Comparison of ENCODE assay signal across 20 cellular contexts in the genomic region with DNA sequence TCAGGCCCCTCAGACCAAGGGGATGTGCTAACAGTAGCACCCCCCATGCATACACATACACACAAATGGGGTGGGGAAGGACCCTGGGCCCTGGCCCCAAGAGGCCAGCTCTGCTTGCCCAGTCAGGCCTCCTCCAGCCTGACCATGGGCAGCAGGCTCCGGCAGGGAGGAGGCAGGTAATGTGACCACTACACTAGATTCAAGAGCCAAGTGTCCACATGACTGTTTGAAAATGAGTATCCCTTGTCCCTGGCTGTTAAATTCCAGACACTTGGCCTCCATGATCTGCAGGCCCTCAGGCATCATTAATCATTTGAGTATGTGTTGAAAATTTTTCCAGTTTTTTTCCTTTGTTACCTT. TPM values are rescaled to one million over a fixed set of nuclear protein-coding genes. Genes with fewer than 3 reads are reported as not detected.
DNase-seq lines count a peak whose midpoint lies in the region; ATAC-seq, FAIRE-seq and TF ChIP-seq lines count a peak whose summit lies in the region.
"Had no signal": no experiment of that assay in that cellular context is flagged by ENCODE, and none has a peak within 500 bp of the region (broad histone marks: within the 10 kb centered on the region; RNA-seq: fewer than 3 reads in every experiment).

No MANE protein-coding gene starts in this region.

- no peak overlapping the region for H2AK5ac ChIP-seq in H1 (ENCODE audit: low read depth, low read length)

- ATAC-seq in GM21619 (IDR thresholded peaks at IDR 0.05; ENCODE audit: unreplicated experiment) (no peak), GM19463 (IDR thresholded peaks at IDR 0.05; ENCODE audit: unreplicated experiment) (no peak)
- ATAC-seq: CD8-positive, alpha-beta T cell had no signal

- no peaks in the 10 kb centered on the region for H3K79me1 ChIP-seq in H1 (ENCODE audit: low read depth, low read length)

- no peak overlapping the region for H4K8ac ChIP-seq in H1 (ENCODE audit: extremely low read depth, insufficient read depth, low read length)

- no peak overlapping the region for H3K4me2 ChIP-seq in H1 (ENCODE audit: insufficient read depth in 1 of 2, low read depth in 2 of 2, low read length in 2 of 2)

- FAIRE-seq in H1 (lab: Jason Lieb, UNC) = no peak
- FAIRE-seq: D721Med had no signal

- H3K27ac ChIP-seq in H1 (ENCODE audit: low read depth, low read length) (no peak overlapping the region), liver (ENCODE audit: low read depth in 1 of 2, low read length in 2 of 2) (peak overlapping the region; percentile 49 to 78), temporal lobe (ENCODE audit: low read depth, low read length) (peak overlapping the region; percentile 12)
- H3K27ac ChIP-seq: 22Rv1 had no signal

- H4K91ac ChIP-seq in H1 (replicated peaks; ENCODE audit: insufficient read length, low read length) = no peak overlapping the region

- H3K4me1 ChIP-seq in H1 (replicated peaks in 1 of 4; ENCODE audit: control insufficient read depth in 3 of 4, insufficient read depth in 4 of 4, low read length in 3 of 4) (peaks cover 0 to 7% (median 3%) of the 10 kb centered on the region in 4 experiments; a peak in 5 of 7 replicates), liver (ENCODE audit: control insufficient read depth in 4 of 4, insufficient read depth in 4 of 4, low read length in 3 of 4) (peaks cover 4 to 51% (median 40%) of the 10 kb centered on the region in 4 donors)

- CTCF ChIA-PET in H1 (lab: Charles Lee; ENCODE audit: partially characterized antibody) (interaction anchor here (0.6 to 48.1 kb wide), 16 partner anchors 9 to 176 kb away, joined by 3 to 2149 read pairs (median 4); a partner anchor contains a TSS), HEK293T (lab: Yijun Ruan, JAX) (interaction anchor here (1.9 kb wide), 1 partner anchor 28 kb away, joined by 7 read pairs; no protein-coding TSS in a partner anchor)

- no peaks in the 10 kb centered on the region for H3K79me2 ChIP-seq in H1 (ENCODE audit: control insufficient read depth in 1 of 2, insufficient read depth in 2 of 2, low read length in 2 of 2)

- TF ChIP-seq POLR2A in H1 (IDR thresholded peaks at IDR 0.05; ENCODE audit: control extremely low read depth in 1 of 2, low read depth in 2 of 2, low read length in 2 of 2) = no peak

- no peak overlapping the region for H3K14ac ChIP-seq in H1 (ENCODE audit: insufficient read length)

- no peak overlapping the region for H4K5ac ChIP-seq in H1 (ENCODE audit: insufficient read length, low read depth, low read length)

- no peak overlapping the region for H3K23ac ChIP-seq in H1 (ENCODE audit: insufficient read length)

- H2BK120ac ChIP-seq in H1 (replicated peaks; ENCODE audit: low read depth, low read length) = no peak overlapping the region

- H3K4ac ChIP-seq in H1 (replicated peaks; ENCODE audit: insufficient read length, low read depth, low read length) = no peak overlapping the region

- WGBS in H1 (ENCODE audit: extremely low coverage in 1 of 2, insufficient coverage in 1 of 2, insufficient read length in 1 of 2, insufficient replicate concordance in 2 of 2, low coverage in 1 of 2, low lambda C conversion rate in 2 of 2, missing lambda C conversion rate in 1 of 2), 2 experiments = 73% methylated on average over 1 of the region's 1 CpG; no CpG with 5 or more reads in 1 of the 2 experiments
- WGBS in liver = 30% methylated on average over 1 of the region's 1 CpG

- DNase-seq in DMS53 (lab: John Stamatoyannopoulos, UW) (peak; percentile 11), DMS53 treated with DMSO at 0.1 percent for 48 hours (lab: John Stamatoyannopoulos, UW; ENCODE audit: unreplicated experiment) (no peak), H1 (ENCODE audit: low read depth in 1 of 2, low spot score in 2 of 2) (no peak), HEK293T (ENCODE audit: extremely low spot score) (no peak)
- DNase-seq: COR-L47, DMS153, GF-D8, HCEC 1CT had no signal

- peak overlapping the region; percentile 81; the same call in 1 of the 2 replicates for H2BK12ac ChIP-seq in H1 (ENCODE audit: low read depth, low read length)

- H2BK20ac ChIP-seq in H1 (ENCODE audit: low read length) = no peak overlapping the region

- no peak for TF ChIP-seq EP300 in H1 (IDR thresholded peaks at IDR 0.05; ENCODE audit: borderline replicate concordance in 1 of 2, low read depth in 2 of 2, low read length in 2 of 2)

- POLR2A ChIA-PET in H1 (lab: Charles Lee; ENCODE audit: partially characterized antibody) = interaction anchor here (1.0 to 3.9 kb wide), 8 partner anchors 8 to 99 kb away, joined by 3 to 23 read pairs (median 4); a partner anchor contains a TSS
- POLR2A ChIA-PET in HEK293T (lab: Yijun Ruan, JAX) = interaction anchor here (1.1 to 1.2 kb wide), 2 partner anchors 12 to 20 kb away, joined by 3 to 4 read pairs; no protein-coding TSS in a partner anchor

- H3K23me2 ChIP-seq in H1 (ENCODE audit: low read depth, low read length) = peaks cover 7% of the 10 kb centered on the region; the same call in 1 of the 2 replicates

- H3K4me3 ChIP-seq in H1 (ENCODE audit: extremely low read depth in 1 of 4, insufficient read depth in 2 of 4, low read depth in 3 of 4, low read length in 4 of 4) (no peak overlapping the region), liver (ENCODE audit: low read depth in 1 of 3, low read length in 3 of 3) (no peak overlapping the region)

- TF ChIP-seq RAD21 in H1 (IDR thresholded peaks at IDR 0.05 in 1 of 2, conservative IDR thresholded peaks at IDR 0.05 in 1 of 2; ENCODE audit: low read depth in 2 of 2, low read length in 2 of 2) = no peak
- no peak for TF ChIP-seq RAD21 in liver (IDR thresholded peaks at IDR 0.05)

- H3K36me3 ChIP-seq in H1 (ENCODE audit: control insufficient read depth in 2 of 4, insufficient read depth in 4 of 4, low read length in 3 of 4) (no peaks in the 10 kb centered on the region), liver (ENCODE audit: control insufficient read depth in 4 of 4, insufficient read depth in 3 of 4, low read depth in 1 of 4, low read length in 3 of 4) (peaks cover 6 to 9% (median 7%) of the 10 kb centered on the region in 4 donors)

- no peak overlapping the region; the same call in 1 of the 2 replicates for H3K18ac ChIP-seq in H1 (ENCODE audit: extremely low read depth, low read length)

- H4K20me1 ChIP-seq in H1 (replicated peaks in 1 of 2; ENCODE audit: control insufficient read depth in 1 of 2, insufficient read depth in 2 of 2, low read length in 2 of 2) = no peaks in the 10 kb centered on the region

- H3K56ac ChIP-seq in H1 (replicated peaks; ENCODE audit: insufficient read length, low read depth, low read length) = no peak overlapping the region

- TF ChIP-seq CTCF in H1 (IDR thresholded peaks at IDR 0.05; ENCODE audit: control extremely low read depth in 1 of 3, insufficient read depth in 1 of 3, low read depth in 1 of 3, low read length in 3 of 3) (no peak), liver (IDR thresholded peaks at IDR 0.05; ENCODE audit: low read depth, low read length, missing input control) (no peak)

- H2BK5ac ChIP-seq in H1 (ENCODE audit: low read depth, low read length) = no peak overlapping the region; the same call in 1 of the 2 replicates

- H3K27me3 ChIP-seq in H1 (replicated peaks in 1 of 4; ENCODE audit: control insufficient read depth in 3 of 4, extremely low read depth in 1 of 4, insufficient read depth in 3 of 4, low read length in 3 of 4) (peaks cover 0 to 3% (median 2%) of the 10 kb centered on the region in 4 experiments; a peak in 4 of 7 replicates), liver (ENCODE audit: control insufficient read depth in 4 of 4, insufficient read depth in 4 of 4, low read length in 3 of 4) (no peaks in the 10 kb centered on the region)

- no peak overlapping the region for H2AFZ ChIP-seq in H1 (ENCODE audit: low read length)

- H3K9me3 ChIP-seq in H1 (ENCODE audit: insufficient read depth in 2 of 2, low read depth in 1 of 2, low read length in 1 of 2) (no peaks in the 10 kb centered on the region), liver (ENCODE audit: control insufficient read depth in 4 of 4, low read length in 3 of 4) (no peaks in the 10 kb centered on the region)

- no peak overlapping the region for H3K9ac ChIP-seq in H1 (replicated peaks in 1 of 4; ENCODE audit: extremely low read depth in 1 of 4, low read depth in 3 of 4, low read length in 3 of 4)
- no peak overlapping the region for H3K9ac ChIP-seq in liver (ENCODE audit: low read depth in 1 of 2, low read length in 2 of 2)

- H2BK15ac ChIP-seq in H1 (ENCODE audit: low read length) = peak overlapping the region; percentile 1; the same call in 1 of the 2 replicates

RNA-seq across cellular contexts. Expression of a gene that starts 13.9 kb away (rescaled TPM):
- total RNA-seq in H1 (2021; fragmentation: NEBNext Ultra II Directional; extraction: Animal tissue kit (Norgen Biotek cat#: 25700)) = 168 and 169 TPM in 2 replicates
- polyA plus RNA-seq in H1 (2011; rRNA removed) = 516 and 539 TPM in 2 replicates
- 378 TPM for polyA plus RNA-seq in H1 (2011; cell fraction: cytosol; rRNA removed)
- polyA plus RNA-seq in H1 (2011; cell fraction: nucleus; rRNA removed) = 319 TPM
- polyA plus RNA-seq in H1 (2012, experiment 1 of 2) = 135 to 260 TPM (median 228 TPM) in 4 replicates
- polyA plus RNA-seq in H1 (2012, experiment 2 of 2) = 195 TPM
- polyA plus RNA-seq in H1 (2013, experiment 1 of 2) = 215 TPM
- 242 TPM for polyA plus RNA-seq in H1 (2013, experiment 2 of 2)
- polyA minus RNA-seq in H1 (2011; rRNA and poly(A)+ RNA removed) = 310 and 337 TPM in 2 replicates
- 106 TPM for polyA minus RNA-seq in H1 (2011; cell fraction: cytosol; rRNA and poly(A)+ RNA removed)
- 98.5 TPM for polyA minus RNA-seq in H1 (2011; cell fraction: nucleus; rRNA and poly(A)+ RNA removed)
- 10 to 100 TPM; 58.3 to 65.0 TPM for total RNA-seq in liver
- polyA plus RNA-seq in liver = 10 to 100 TPM; 59.5 to 86.3 TPM
- 83.1 TPM for total RNA-seq in temporal lobe

RNA-seq across cellular contexts. Expression of a gene that starts 17.1 kb away (rescaled TPM):
- 0.57 and 1.2 TPM in 2 replicates for total RNA-seq in H1 (2021; fragmentation: NEBNext Ultra II Directional; extraction: Animal tissue kit (Norgen Biotek cat#: 25700))
- polyA plus RNA-seq in H1 (2011; rRNA removed) = 3.7 and 4.7 TPM in 2 replicates
- polyA plus RNA-seq in H1 (2011; cell fraction: cytosol; rRNA removed) = 2.0 TPM
- polyA plus RNA-seq in H1 (2011; cell fraction: nucleus; rRNA removed) = 10.8 TPM
- polyA plus RNA-seq in H1 (2012, experiment 1 of 2) = 0.87 to 1.5 TPM (median 1.1 TPM) in 4 replicates
- 0.85 TPM for polyA plus RNA-seq in H1 (2012, experiment 2 of 2)
- 1.2 TPM for polyA plus RNA-seq in H1 (2013, experiment 1 of 2)
- 1.0 TPM for polyA plus RNA-seq in H1 (2013, experiment 2 of 2)
- polyA minus RNA-seq in H1 (2011; rRNA and poly(A)+ RNA removed) = 1.5 and 2.5 TPM in 2 replicates
- polyA minus RNA-seq in H1 (2011; cell fraction: cytosol; rRNA and poly(A)+ RNA removed) = 0.88 TPM
- polyA minus RNA-seq in H1 (2011; cell fraction: nucleus; rRNA and poly(A)+ RNA removed) = 1.9 TPM
- total RNA-seq in liver = 100 to 1,000 TPM in 1 of 2 donors, 10 to 100 TPM in 1; 98.1 to 166 TPM
- polyA plus RNA-seq in liver = 100 to 1,000 TPM; 114 to 180 TPM
- 5.4 TPM for total RNA-seq in temporal lobe
- total RNA-seq: A673, H4, HT1080 had no signal
- polyA plus RNA-seq: CD14-positive monocyte had no signal

RNA-seq across cellular contexts. Expression of a gene that starts 30.7 kb away (rescaled TPM):
- total RNA-seq in H1 (2021; fragmentation: NEBNext Ultra II Directional; extraction: Animal tissue kit (Norgen Biotek cat#: 25700)) = not detected in 2 replicates
- polyA plus RNA-seq in H1 (2011; rRNA removed) (0.08 and 0.20 TPM in 2 replicates), liver (not detected)
- 0.10 TPM for polyA plus RNA-seq in H1 (2011; cell fraction: cytosol; rRNA removed)
- polyA plus RNA-seq in H1 (2011; cell fraction: nucleus; rRNA removed) = 0.19 TPM
- polyA plus RNA-seq in H1 (2012, experiment 1 of 2) = 0.32 to 0.39 TPM in 2 of 4 replicates, not detected in the others
- not detected for polyA plus RNA-seq in H1 (2012, experiment 2 of 2)
- polyA plus RNA-seq in H1 (2013, experiment 1 of 2) = 0.12 TPM
- polyA plus RNA-seq in H1 (2013, experiment 2 of 2) = 0.18 TPM
- 0.13 and 0.15 TPM in 2 replicates for polyA minus RNA-seq in H1 (2011; rRNA and poly(A)+ RNA removed)
- polyA minus RNA-seq in H1 (2011; cell fraction: cytosol; rRNA and poly(A)+ RNA removed) = not detected
- not detected for polyA minus RNA-seq in H1 (2011; cell fraction: nucleus; rRNA and poly(A)+ RNA removed)
- total RNA-seq in liver (under 1 TPM in 1 of 2 donors, not detected in 1; 0.08 TPM), temporal lobe (not detected)
- total RNA-seq: A673, H4, HT1080 had no signal
- polyA plus RNA-seq: BJ, CD14-positive monocyte had no signal

RNA-seq across cellular contexts. Expression of a gene that starts 46.8 kb away (rescaled TPM):
- 4.7 and 4.8 TPM in 2 replicates for total RNA-seq in H1 (2021; fragmentation: NEBNext Ultra II Directional; extraction: Animal tissue kit (Norgen Biotek cat#: 25700))
- polyA plus RNA-seq in H1 (2011; rRNA removed) = 3.0 and 7.1 TPM in 2 replicates
- polyA plus RNA-seq in H1 (2011; cell fraction: cytosol; rRNA removed) = 7.4 TPM
- polyA plus RNA-seq in H1 (2011; cell fraction: nucleus; rRNA removed) = 37.5 TPM
- polyA plus RNA-seq in H1 (2012, experiment 1 of 2) = 3.1 to 6.7 TPM (median 5.4 TPM) in 4 replicates
- 2.1 TPM for polyA plus RNA-seq in H1 (2012, experiment 2 of 2)
- 2.4 TPM for polyA plus RNA-seq in H1 (2013, experiment 1 of 2)
- 2.4 TPM for polyA plus RNA-seq in H1 (2013, experiment 2 of 2)
- 1.2 and 1.4 TPM in 2 replicates for polyA minus RNA-seq in H1 (2011; rRNA and poly(A)+ RNA removed)
- polyA minus RNA-seq in H1 (2011; cell fraction: cytosol; rRNA and poly(A)+ RNA removed) = 9.0 TPM
- 6.6 TPM for polyA minus RNA-seq in H1 (2011; cell fraction: nucleus; rRNA and poly(A)+ RNA removed)
- total RNA-seq in liver = 1 to 10 TPM in 1 of 2 donors, under 1 TPM in 1; 0.56 to 1.5 TPM
- polyA plus RNA-seq in liver = 1 to 10 TPM in 1 of 2 donors, under 1 TPM in 1; 0.40 to 1.3 TPM
- 3.2 TPM for total RNA-seq in temporal lobe
- polyA plus RNA-seq: CD14-positive monocyte had no signal

RNA-seq across cellular contexts. Expression of a gene that starts 56.7 kb away (rescaled TPM):
- total RNA-seq in H1 (2021; fragmentation: NEBNext Ultra II Directional; extraction: Animal tissue kit (Norgen Biotek cat#: 25700)) = 0.57 and 0.58 TPM in 2 replicates
- 0.68 and 0.94 TPM in 2 replicates for polyA plus RNA-seq in H1 (2011; rRNA removed)
- polyA plus RNA-seq in H1 (2011; cell fraction: cytosol; rRNA removed) = 0.74 TPM
- polyA plus RNA-seq in H1 (2011; cell fraction: nucleus; rRNA removed) = 1.1 TPM
- polyA plus RNA-seq in H1 (2012, experiment 1 of 2) = 0.37 to 0.74 TPM (median 0.57 TPM) in 4 replicates
- 0.38 TPM for polyA plus RNA-seq in H1 (2012, experiment 2 of 2)
- polyA plus RNA-seq in H1 (2013, experiment 1 of 2) = 0.20 TPM
- 0.15 TPM for polyA plus RNA-seq in H1 (2013, experiment 2 of 2)
- polyA minus RNA-seq in H1 (2011; rRNA and poly(A)+ RNA removed) = 0.63 and 0.69 TPM in 2 replicates
- polyA minus RNA-seq in H1 (2011; cell fraction: cytosol; rRNA and poly(A)+ RNA removed) = not detected
- not detected for polyA minus RNA-seq in H1 (2011; cell fraction: nucleus; rRNA and poly(A)+ RNA removed)
- under 1 TPM in 1 of 2 donors, not detected in 1; 0.08 TPM for total RNA-seq in liver
- polyA plus RNA-seq in liver = under 1 TPM in 1 of 2 donors, not detected in 1; 0.03 TPM
- not detected for total RNA-seq in temporal lobe
- total RNA-seq: A673; CD8-positive, alpha-beta T cell; H4; HT1080 had no signal
- polyA plus RNA-seq: BJ, CD14-positive monocyte had no signal

Comparison
In these comparisons a context has a peak if more than half of its experiments do, and no peak if none do; other contexts are left out.
1. RNA of a gene that starts 17.1 kb away (total RNA-seq): 98.1 to 166 TPM in liver; 5.4 TPM in temporal lobe (single experiment) and 0.57 to 1.2 TPM in H1; every median in the first group is over 10 times any median in the second.